Comparison of ENCODE assay signal across 1 cellular context in the genomic region with DNA sequence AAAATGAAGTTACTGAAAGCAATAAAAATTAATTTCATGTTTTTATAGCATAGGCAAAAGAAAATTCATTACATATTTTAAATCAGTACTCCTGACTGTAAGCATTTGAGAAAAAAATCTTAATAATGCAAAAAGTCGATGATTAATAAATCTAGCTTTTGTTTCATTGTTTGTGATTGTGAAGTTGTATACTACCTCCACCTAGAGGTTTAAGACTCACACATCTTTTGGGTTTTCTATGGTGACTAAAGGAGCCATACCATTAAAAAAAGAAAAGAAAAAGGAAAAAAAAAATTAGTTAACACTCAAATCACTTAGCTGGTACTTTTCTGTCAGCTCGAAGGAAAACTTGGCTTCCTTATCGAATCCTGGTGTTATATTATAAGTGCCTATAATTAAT.
TF ChIP-seq lines count a peak whose summit lies in the region.

No MANE protein-coding gene starts in this region.

TF ChIP-seq in GM23338, 12 proteins besides CTCF, POLR2A, EP300 and RAD21 (continued from another document):
- TF ChIP-seq, protein P1, sequence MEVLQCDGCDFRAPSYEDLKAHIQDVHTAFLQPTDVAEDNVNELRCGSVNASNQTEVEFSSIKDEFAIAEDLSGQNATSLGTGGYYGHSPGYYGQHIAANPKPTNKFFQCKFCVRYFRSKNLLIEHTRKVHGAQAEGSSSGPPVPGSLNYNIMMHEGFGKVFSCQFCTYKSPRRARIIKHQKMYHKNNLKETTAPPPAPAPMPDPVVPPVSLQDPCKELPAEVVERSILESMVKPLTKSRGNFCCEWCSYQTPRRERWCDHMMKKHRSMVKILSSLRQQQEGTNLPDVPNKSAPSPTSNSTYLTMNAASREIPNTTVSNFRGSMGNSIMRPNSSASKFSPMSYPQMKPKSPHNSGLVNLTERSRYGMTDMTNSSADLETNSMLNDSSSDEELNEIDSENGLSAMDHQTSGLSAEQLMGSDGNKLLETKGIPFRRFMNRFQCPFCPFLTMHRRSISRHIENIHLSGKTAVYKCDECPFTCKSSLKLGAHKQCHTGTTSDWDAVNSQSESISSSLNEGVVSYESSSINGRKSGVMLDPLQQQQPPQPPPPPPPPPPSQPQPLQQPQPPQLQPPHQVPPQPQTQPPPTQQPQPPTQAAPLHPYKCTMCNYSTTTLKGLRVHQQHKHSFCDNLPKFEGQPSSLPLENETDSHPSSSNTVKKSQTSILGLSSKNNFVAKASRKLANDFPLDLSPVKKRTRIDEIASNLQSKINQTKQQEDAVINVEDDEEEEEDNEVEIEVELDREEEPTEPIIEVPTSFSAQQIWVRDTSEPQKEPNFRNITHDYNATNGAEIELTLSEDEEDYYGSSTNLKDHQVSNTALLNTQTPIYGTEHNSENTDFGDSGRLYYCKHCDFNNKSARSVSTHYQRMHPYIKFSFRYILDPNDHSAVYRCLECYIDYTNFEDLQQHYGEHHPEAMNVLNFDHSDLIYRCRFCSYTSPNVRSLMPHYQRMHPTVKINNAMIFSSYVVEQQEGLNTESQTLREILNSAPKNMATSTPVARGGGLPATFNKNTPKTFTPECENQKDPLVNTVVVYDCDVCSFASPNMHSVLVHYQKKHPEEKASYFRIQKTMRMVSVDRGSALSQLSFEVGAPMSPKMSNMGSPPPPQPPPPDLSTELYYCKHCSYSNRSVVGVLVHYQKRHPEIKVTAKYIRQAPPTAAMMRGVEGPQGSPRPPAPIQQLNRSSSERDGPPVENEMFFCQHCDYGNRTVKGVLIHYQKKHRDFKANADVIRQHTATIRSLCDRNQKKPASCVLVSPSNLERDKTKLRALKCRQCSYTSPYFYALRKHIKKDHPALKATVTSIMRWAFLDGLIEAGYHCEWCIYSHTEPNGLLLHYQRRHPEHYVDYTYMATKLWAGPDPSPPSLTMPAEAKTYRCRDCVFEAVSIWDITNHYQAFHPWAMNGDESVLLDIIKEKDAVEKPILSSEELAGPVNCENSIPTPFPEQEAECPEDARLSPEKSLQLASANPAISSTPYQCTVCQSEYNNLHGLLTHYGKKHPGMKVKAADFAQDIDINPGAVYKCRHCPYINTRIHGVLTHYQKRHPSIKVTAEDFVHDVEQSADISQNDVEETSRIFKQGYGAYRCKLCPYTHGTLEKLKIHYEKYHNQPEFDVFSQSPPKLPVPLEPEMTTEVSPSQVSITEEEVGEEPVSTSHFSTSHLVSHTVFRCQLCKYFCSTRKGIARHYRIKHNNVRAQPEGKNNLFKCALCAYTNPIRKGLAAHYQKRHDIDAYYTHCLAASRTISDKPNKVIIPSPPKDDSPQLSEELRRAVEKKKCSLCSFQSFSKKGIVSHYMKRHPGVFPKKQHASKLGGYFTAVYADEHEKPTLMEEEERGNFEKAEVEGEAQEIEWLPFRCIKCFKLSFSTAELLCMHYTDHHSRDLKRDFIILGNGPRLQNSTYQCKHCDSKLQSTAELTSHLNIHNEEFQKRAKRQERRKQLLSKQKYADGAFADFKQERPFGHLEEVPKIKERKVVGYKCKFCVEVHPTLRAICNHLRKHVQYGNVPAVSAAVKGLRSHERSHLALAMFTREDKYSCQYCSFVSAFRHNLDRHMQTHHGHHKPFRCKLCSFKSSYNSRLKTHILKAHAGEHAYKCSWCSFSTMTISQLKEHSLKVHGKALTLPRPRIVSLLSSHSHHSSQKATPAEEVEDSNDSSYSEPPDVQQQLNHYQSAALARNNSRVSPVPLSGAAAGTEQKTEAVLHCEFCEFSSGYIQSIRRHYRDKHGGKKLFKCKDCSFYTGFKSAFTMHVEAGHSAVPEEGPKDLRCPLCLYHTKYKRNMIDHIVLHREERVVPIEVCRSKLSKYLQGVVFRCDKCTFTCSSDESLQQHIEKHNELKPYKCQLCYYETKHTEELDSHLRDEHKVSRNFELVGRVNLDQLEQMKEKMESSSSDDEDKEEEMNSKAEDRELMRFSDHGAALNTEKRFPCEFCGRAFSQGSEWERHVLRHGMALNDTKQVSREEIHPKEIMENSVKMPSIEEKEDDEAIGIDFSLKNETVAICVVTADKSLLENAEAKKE (CRISPR knock-in tag; IDR thresholded peaks at IDR 0.05) = no peak
- TF ChIP-seq ZNF331 (CRISPR knock-in tag; IDR thresholded peaks at IDR 0.05; ENCODE audit: low read depth) = no peak
- no peak for TF ChIP-seq POLR2AphosphoS5 (IDR thresholded peaks at IDR 0.05; ENCODE audit: low read depth)
- no peak for TF ChIP-seq STAT1 (IDR thresholded peaks at IDR 0.05; ENCODE audit: unreplicated experiment)
- TF ChIP-seq JUNB (IDR thresholded peaks at IDR 0.05; ENCODE audit: unreplicated experiment) = no peak
- no peak for TF ChIP-seq CREB1 (CRISPR knock-in tag; IDR thresholded peaks at IDR 0.05; ENCODE audit: low read depth)
